ENCODE assay signal across 35 cellular contexts in the genomic region with DNA sequence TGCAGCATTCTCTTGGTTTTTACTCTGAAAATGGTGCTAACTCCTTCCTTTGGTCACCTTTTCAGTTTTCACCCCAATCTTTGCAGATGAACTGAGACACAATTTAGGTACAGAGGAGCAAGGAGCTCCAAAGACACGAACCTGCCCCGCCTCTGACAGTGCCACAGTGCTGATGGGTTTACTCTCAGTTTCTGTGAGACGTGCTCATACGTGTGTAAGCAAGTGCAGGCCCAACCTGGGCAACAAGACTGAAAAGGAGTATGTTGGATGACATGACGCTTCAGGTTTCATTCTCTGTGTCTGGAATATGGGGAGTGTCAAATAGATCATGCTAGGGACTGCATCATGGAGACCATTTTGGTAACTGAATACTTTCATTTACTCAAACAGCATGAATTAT.
"Had no signal": no experiment of that assay in that cellular context is flagged by ENCODE, and none has a peak within 500 bp of the region (broad histone marks: within the 10 kb centered on the region; RNA-seq: fewer than 3 reads in every experiment).

No MANE protein-coding gene starts in this region.

- H3K9ac ChIP-seq: KMS-11 had no signal

- DNase-seq: Karpas-422, Kasumi-1, KG1, MG63, MM.1S, MV-4-11, NCI-H1048, NCI-H1092, NCI-H1092 treated with DMSO at 0.1 percent for 48 hours, NCI-H1105, NCI-H1105 treated with DMSO at 0.1 percent for 48 hours, NCI-H1417, NCI-H1417 treated with DMSO at 0.1 percent for 48 hours, NCI-H1436, NCI-H1436 treated with DMSO at 0.1 percent for 48 hours, NCI-H146, NCI-H1694, NCI-H1694 treated with DMSO at 0.1 percent for 48 hours, NCI-H187, NCI-H187 treated with DMSO at 0.1 percent for 48 hours, NCI-H1930, NCI-H2029, NCI-H2029 treated with DMSO at 0.1 percent for 48 hours, NCI-H2081, NCI-H2081 treated with DMSO at 0.1 percent for 48 hours, NCI-H2107, NCI-H2171, NCI-H2171 treated with DMSO at 0.1 percent for 48 hours, NCI-H2227 treated with DMSO at 0.1 percent for 48 hours, NCI-H226, NCI-H345, NCI-H446, NCI-H446 treated with DMSO at 0.1 percent for 48 hours, NCI-H510A had no signal

- H3K27ac ChIP-seq: KMS-11 had no signal

- H3K4me3 ChIP-seq: MG63 had no signal

- H3K4me2 ChIP-seq: KMS-11 had no signal

- H3K36me3 ChIP-seq: MG63 had no signal

- H3K27me3 ChIP-seq: MG63 had no signal

- H3K9me3 ChIP-seq: MG63 had no signal
